Comparison of ENCODE assay signal across 20 cellular contexts in genomic region chr1:240199758-240200655, GRCh38.
A peak's percentile ranks its signal among the peaks of the same experiment; 100 is the strongest.
DNase-seq lines count a peak whose midpoint lies in the region; ATAC-seq, FAIRE-seq and TF ChIP-seq lines count a peak whose summit lies in the region.
"Had no signal": no experiment of that assay in that cellular context is flagged by ENCODE, and none has a peak within 500 bp of the region (broad histone marks: within the 10 kb centered on the region; RNA-seq: fewer than 3 reads in every experiment).

No MANE protein-coding gene starts in this region.

- DNase-seq in HepG2 (ENCODE audit: low spot score), result no peak
- DNase-seq in right lobe of liver, result no peak
- peak; percentile 23 for DNase-seq in fibroblast of the aortic adventitia (ENCODE audit: low read depth)
- DNase-seq in mesendoderm, result peak; percentile 92
- no peak for DNase-seq in SW 1271 (lab: John Stamatoyannopoulos, UW)
- no peak for DNase-seq in testis
- no peak for DNase-seq in stimulated activated naive CD8-positive, alpha-beta T cell treated with anti-CD3 and anti-CD28 coated beads, Interleukin-15, Interleukin-2, amounts not matched to agents 100 U/mL and 50 U/mL, for 24 hours
- DNase-seq: 8988T; CD8-positive, alpha-beta memory T cell; DMS79 treated with DMSO at 0.1 percent for 48 hours; GOT3; NCI-H1436; NCI-H2029 treated with DMSO at 0.1 percent for 48 hours; NCI-H510A treated with DMSO at 0.1 percent for 48 hours; NCI-H82; PC-9; SJCRH30 had no signal

- no peaks in the 10 kb centered on the region for H3K79me1 ChIP-seq in mesendoderm (ENCODE audit: low read length)

- ATAC-seq in HepG2 (no peak), right lobe of liver (no peak), GM18858 (IDR thresholded peaks at IDR 0.05; ENCODE audit: unreplicated experiment) (no peak)
- no peak for ATAC-seq in stimulated activated naive CD8-positive, alpha-beta T cell treated with anti-CD3 and anti-CD28 coated beads, Interleukin-15, Interleukin-2, amounts not matched to agents 100 U/mL and 50 U/mL, for 24 hours

- H3K79me2 ChIP-seq in HepG2 (ENCODE audit: insufficient read depth, low read length) (no peaks in the 10 kb centered on the region), mesendoderm (ENCODE audit: control insufficient read depth, insufficient read depth, low read length) (no peaks in the 10 kb centered on the region)

- H3K27me3 ChIP-seq in HepG2 (ENCODE audit: control insufficient read depth in 1 of 2, insufficient read depth in 2 of 2, low read length in 2 of 2) (no peaks in the 10 kb centered on the region; a peak in 1 of 5 replicates), right lobe of liver (no peaks in the 10 kb centered on the region), mesendoderm (ENCODE audit: insufficient read depth, low read length, poor library complexity) (no peaks in the 10 kb centered on the region), testis (no peaks in the 10 kb centered on the region)
- H3K27me3 ChIP-seq: BLaER1, SJCRH30 had no signal

- no peak overlapping the region for H2AFZ ChIP-seq in HepG2 (ENCODE audit: low read length)
- H2AFZ ChIP-seq: PC-9 had no signal

- no peaks in the 10 kb centered on the region for H3K36me3 ChIP-seq in HepG2 (replicated peaks in 1 of 2; ENCODE audit: control insufficient read depth in 1 of 2, insufficient read depth in 2 of 2, low read length in 2 of 2)
- no peaks in the 10 kb centered on the region for H3K36me3 ChIP-seq in right lobe of liver
- no peaks in the 10 kb centered on the region for H3K36me3 ChIP-seq in mesendoderm (ENCODE audit: control insufficient read depth, insufficient read depth, low read length)
- H3K36me3 ChIP-seq in testis (ENCODE audit: low read depth, missing control alignments), result no peaks in the 10 kb centered on the region
- H3K36me3 ChIP-seq: BLaER1, SJCRH30 had no signal

- no peaks in the 10 kb centered on the region for H4K20me1 ChIP-seq in HepG2 (ENCODE audit: insufficient read depth, low read length)
- H4K20me1 ChIP-seq: BLaER1 had no signal

- no peak overlapping the region for H3K23ac ChIP-seq in mesendoderm (ENCODE audit: low read length)

- H3K27ac ChIP-seq in HepG2 (ENCODE audit: extremely low read length, insufficient read depth, low read length) (no peak overlapping the region), right lobe of liver (no peak overlapping the region), mesendoderm (ENCODE audit: low read depth, low read length) (peak overlapping the region; percentile 73), testis (no peak overlapping the region)
- H3K27ac ChIP-seq: BLaER1, PC-9, SJCRH30 had no signal

- intact Hi-C loops in HepG2 (cut with micrococcal nuclease; ENCODE audit: unreplicated experiment), result loop anchor here (10.0 kb wide), 1 partner anchor 745 kb away; no protein-coding TSS in a partner anchor
- intact Hi-C loops in right lobe of liver (cut with DNase I), result no loop called here
- intact Hi-C loops in testis (cut with DNase I; ENCODE audit: low total_unique reads), result no loop called here

- no peak overlapping the region for H2BK5ac ChIP-seq in mesendoderm (ENCODE audit: low read length)

- CTCF ChIA-PET in HepG2 (lab: Yijun Ruan, JAX; ENCODE audit: low intra/inter-chr PET ratio, low total read pairs), result no interaction called here

- H3K4me1 ChIP-seq in HepG2 (ENCODE audit: insufficient read depth, low read length) (no peaks in the 10 kb centered on the region), right lobe of liver (no peaks in the 10 kb centered on the region), mesendoderm (ENCODE audit: control insufficient read depth, low read depth, low read length) (no peaks in the 10 kb centered on the region), testis (no peaks in the 10 kb centered on the region)
- H3K4me1 ChIP-seq: BLaER1, SJCRH30 had no signal

- 14% methylated on average over 9 of the region's 9 CpGs for WGBS in HepG2 (ENCODE audit: low lambda C conversion rate)
- 28% methylated on average over 9 of the region's 9 CpGs for WGBS in right lobe of liver (ENCODE audit: insufficient coverage, low coverage, low lambda C conversion rate, missing lambda C conversion rate)
- no CpG with 5 or more reads among the region's 9 CpGs for WGBS in mesendoderm (ENCODE audit: extremely low coverage, insufficient coverage, low lambda C conversion rate)
- WGBS in testis, 2 donors, result 66% methylated on average over 9 of the region's 9 CpGs

- no peak overlapping the region for H3K9ac ChIP-seq in HepG2 (ENCODE audit: insufficient read depth, low read depth, low read length)
- no peak overlapping the region for H3K9ac ChIP-seq in mesendoderm (ENCODE audit: low read length)
- H3K9ac ChIP-seq: BLaER1 had no signal

- no peak overlapping the region for H4K5ac ChIP-seq in mesendoderm (ENCODE audit: low read length)

- H3K18ac ChIP-seq in mesendoderm (ENCODE audit: low read length), result no peak overlapping the region

- no peak overlapping the region for H2BK120ac ChIP-seq in mesendoderm (ENCODE audit: low read depth, low read length)

- TF ChIP-seq RAD21 in HepG2 (CRISPR knock-in tag; IDR thresholded peaks at IDR 0.05), result no peak

- no peak overlapping the region for H2AK5ac ChIP-seq in mesendoderm (ENCODE audit: low read length)

- H4K8ac ChIP-seq in mesendoderm (ENCODE audit: low read depth, low read length), result no peak overlapping the region

- peaks cover 9% of the 10 kb centered on the region; the same call in 1 of the 2 replicates for H3K9me3 ChIP-seq in HepG2 (ENCODE audit: low read length)
- no peaks in the 10 kb centered on the region for H3K9me3 ChIP-seq in right lobe of liver
- no peaks in the 10 kb centered on the region for H3K9me3 ChIP-seq in testis
- H3K9me3 ChIP-seq: SJCRH30 had no signal

- POLR2A ChIA-PET in HepG2 (lab: Yijun Ruan, JAX), result no interaction called here

- no peak for TF ChIP-seq EP300 in HepG2 (IDR thresholded peaks at IDR 0.05; ENCODE audit: low read depth in 2 of 2, low read length in 2 of 2)
- no peak for TF ChIP-seq EP300 in HepG2 (CRISPR knock-in tag; IDR thresholded peaks at IDR 0.05; ENCODE audit: borderline replicate concordance)

- H3K4me3 ChIP-seq in HepG2 (replicated peaks in 1 of 3; ENCODE audit: insufficient read depth in 1 of 3, low read depth in 2 of 3, low read length in 3 of 3) (no peak overlapping the region), right lobe of liver (no peak overlapping the region), fibroblast of the aortic adventitia (ENCODE audit: low read depth, low read length) (no peak overlapping the region), mesendoderm (ENCODE audit: low read length) (no peak overlapping the region), testis (no peak overlapping the region)
- H3K4me3 ChIP-seq: BLaER1, PC-9, SJCRH30 had no signal

- TF ChIP-seq POLR2A in HepG2 (IDR thresholded peaks at IDR 0.05; ENCODE audit: insufficient read depth in 1 of 2, low read depth in 2 of 2, low read length in 2 of 2) (no peak), right lobe of liver (IDR thresholded peaks at IDR 0.05) (no peak), testis (IDR thresholded peaks at IDR 0.05) (no peak)

- no peak overlapping the region for H2BK15ac ChIP-seq in mesendoderm (replicated peaks; ENCODE audit: low read depth)

- H3K56ac ChIP-seq in mesendoderm (ENCODE audit: low read length), result no peak overlapping the region

- in situ Hi-C loops in HepG2 (cut with HindIII; ENCODE audit: extremely low pct_ligation_motif_present, low pct_unique_long_range_greater_than_20kb), result loop anchor here (25.0 kb wide), 1 partner anchor 487 kb away; no protein-coding TSS in a partner anchor

- H3K4me2 ChIP-seq in HepG2 (ENCODE audit: low read depth, low read length), result no peak overlapping the region
- H3K4me2 ChIP-seq in mesendoderm (ENCODE audit: low read length), result no peak overlapping the region
- H3K4me2 ChIP-seq: BLaER1, PC-9 had no signal

- no peak for FAIRE-seq in HepG2 (lab: Jason Lieb, UNC)
- FAIRE-seq: G401.6 had no signal

- TF ChIP-seq CTCF in HepG2 (CRISPR knock-in tag; IDR thresholded peaks at IDR 0.05) (no peak), right lobe of liver (IDR thresholded peaks at IDR 0.05) (no peak), fibroblast of the aortic adventitia (IDR thresholded peaks at IDR 0.05; ENCODE audit: insufficient read depth, low read length) (no peak), testis (IDR thresholded peaks at IDR 0.05) (no peak)

- BruUV-seq in HepG2 (replicated peaks; lab: Mats Ljungman, UMichigan), result no TSS peak

- H3K4ac ChIP-seq in mesendoderm (ENCODE audit: low read depth, low read length), result peak overlapping the region; percentile 55

TF ChIP-seq in HepG2, 621 proteins besides CTCF, POLR2A, EP300 and RAD21:
- TF ChIP-seq CEBPB (IDR thresholded peaks at IDR 0.05; ENCODE audit: borderline replicate concordance, low read depth, low read length), result peak; percentile 65; the same call in 1 of the 2 replicates
- no peak for TF ChIP-seq SUZ12 (IDR thresholded peaks at IDR 0.05; ENCODE audit: low read depth, low read length)

Comparison
In these comparisons a context has a peak if more than half of its experiments do, and no peak if none do; other contexts are left out.
1. DNase-seq: peak in fibroblast of the aortic adventitia (single experiment) and mesendoderm (single experiment); none in HepG2 (single experiment), right lobe of liver (0 of 3), SW 1271 (0 of 2), testis (single experiment) and stimulated activated naive CD8-positive, alpha-beta T cell treated with anti-CD3 and anti-CD28 coated beads, Interleukin-15, Interleukin-2, amounts not matched to agents 100 U/mL and 50 U/mL, for 24 hours (single experiment).